Comparison of ENCODE assay signal across 8 cellular contexts in genomic region chr22:43955040-43955882, GRCh38. TPM values are rescaled to one million over a fixed set of nuclear protein-coding genes. Genes with fewer than 3 reads are reported as not detected.
DNase-seq lines count a peak whose midpoint lies in the region; ATAC-seq and TF ChIP-seq lines count a peak whose summit lies in the region.

Gene SAMM50 (plus strand): TSS chr22:43955442. CDS start chr22:43955578, 136 bp downstream.

- TF ChIP-seq CTCF in liver (IDR thresholded peaks at IDR 0.05; ENCODE audit: low read depth, low read length, missing input control): no peak

- DNase-seq in GM19240 (ENCODE audit: insufficient read length, low spot score) (peak; percentile 90), NCI-H748 (lab: John Stamatoyannopoulos, UW; ENCODE audit: unreplicated experiment) (peak; percentile 91), dermis microvascular lymphatic vessel endothelial cell (ENCODE audit: low read depth in 2 of 2) (peak; percentile 81 to 95)
- peak; percentile 91 to 92 for DNase-seq in activated CD4-positive, alpha-beta T cell treated with anti-CD3 and anti-CD28 coated beads, Interleukin-2, amount 50 U/mL, for 48 hours
- peak; percentile 92 for DNase-seq in stimulated activated CD4-positive, alpha-beta T cell treated with anti-CD3 and anti-CD28 coated beads, Interleukin-4, amount 100 ng/mL, for 24 hours

- peak in 1 of 2 donors; percentile 29 for TF ChIP-seq RAD21 in liver (IDR thresholded peaks at IDR 0.05)

- H3K4me1 ChIP-seq in BLaER1 treated with 17β-estradiol and CSF1 and Interleukin-3, amounts not matched to agents 10 nM and 100 nM: peaks cover 22 to 31% (median 26%) of the 10 kb centered on the region in 10 experiments
- peaks cover 6 to 33% (median 22%) of the 10 kb centered on the region in 4 donors for H3K4me1 ChIP-seq in liver (ENCODE audit: control insufficient read depth in 4 of 4, insufficient read depth in 4 of 4, low read length in 3 of 4)

- no peaks in the 10 kb centered on the region; a peak in 1 of 22 replicates for H3K27me3 ChIP-seq in BLaER1 treated with 17β-estradiol and CSF1 and Interleukin-3, amounts not matched to agents 10 nM and 100 nM
- H3K27me3 ChIP-seq in liver (ENCODE audit: control insufficient read depth in 4 of 4, insufficient read depth in 4 of 4, low read length in 3 of 4): no peaks in the 10 kb centered on the region

- WGBS in liver: under 1% methylated on average over 74 of the region's 74 CpGs

- H3K9ac ChIP-seq in BLaER1 treated with 17β-estradiol and CSF1 and Interleukin-3, amounts not matched to agents 10 nM and 100 nM: peak within 1 kb of the TSS; percentile 80 to 88 (median 85)
- peak within 1 kb of the TSS; percentile 69 to 73 for H3K9ac ChIP-seq in liver (ENCODE audit: low read depth in 1 of 2, low read length in 2 of 2)

- peaks cover 0 to 17% (median 2%) of the 10 kb centered on the region in 11 experiments; a peak in 5 of 22 replicates for H3K36me3 ChIP-seq in BLaER1 treated with 17β-estradiol and CSF1 and Interleukin-3, amounts not matched to agents 10 nM and 100 nM
- H3K36me3 ChIP-seq in liver (ENCODE audit: control insufficient read depth in 4 of 4, insufficient read depth in 3 of 4, low read depth in 1 of 4, low read length in 3 of 4): no peaks in the 10 kb centered on the region

- H3K4me3 ChIP-seq in BLaER1 treated with 17β-estradiol and CSF1 and Interleukin-3, amounts not matched to agents 10 nM and 100 nM: peak within 1 kb of the TSS; percentile 66 to 97 (median 86)
- H3K4me3 ChIP-seq in liver (ENCODE audit: low read depth in 1 of 3, low read length in 3 of 3): peak within 1 kb of the TSS; percentile 76 to 97 (median 79)

- no peaks in the 10 kb centered on the region for H3K9me3 ChIP-seq in BLaER1 treated with 17β-estradiol and CSF1 and Interleukin-3, amounts not matched to agents 10 nM and 100 nM (replicated peaks in 1 of 11)
- H3K9me3 ChIP-seq in liver (ENCODE audit: control insufficient read depth in 4 of 4, low read length in 3 of 4): no peaks in the 10 kb centered on the region

- H3K4me2 ChIP-seq in BLaER1 treated with 17β-estradiol and CSF1 and Interleukin-3, amounts not matched to agents 10 nM and 100 nM: peak within 1 kb of the TSS; percentile 87 to 98 (median 92)

- H4K20me1 ChIP-seq in BLaER1 treated with 17β-estradiol and CSF1 and Interleukin-3, amounts not matched to agents 10 nM and 100 nM: peaks cover 0 to 35% (median 15%) of the 10 kb centered on the region in 11 experiments; a peak in 15 of 22 replicates

- peak within 1 kb of the TSS; percentile 58 to 92 (median 80); a peak in 21 of 22 replicates for H3K27ac ChIP-seq in BLaER1 treated with 17β-estradiol and CSF1 and Interleukin-3, amounts not matched to agents 10 nM and 100 nM
- peak within 1 kb of the TSS; percentile 67 to 87 for H3K27ac ChIP-seq in liver (ENCODE audit: low read depth in 1 of 2, low read length in 2 of 2)

- ATAC-seq in HG03469 (IDR thresholded peaks at IDR 0.05; ENCODE audit: unreplicated experiment): peak; percentile 61

TF ChIP-seq in liver, 16 proteins besides CTCF, POLR2A, EP300 and RAD21:
- TF ChIP-seq HNF4A (conservative IDR thresholded peaks at IDR 0.05) (peak; percentile 33 to 35), REST (IDR thresholded peaks at IDR 0.05) (peak; percentile 70), FOXA1 (IDR thresholded peaks at IDR 0.05) (no peak), ZBTB33 (IDR thresholded peaks at IDR 0.05) (no peak), GABPA (IDR thresholded peaks at IDR 0.05 in 1 of 2, conservative IDR thresholded peaks at IDR 0.05 in 1 of 2) (peak in 1 of 2 donors; percentile 93), FOXA2 (IDR thresholded peaks at IDR 0.05) (no peak), SP1 (IDR thresholded peaks at IDR 0.05) (peak; percentile 67), ATF3 (IDR thresholded peaks at IDR 0.05) (no peak), MAX (IDR thresholded peaks at IDR 0.05) (peak; percentile 45), NR2F2 (IDR thresholded peaks at IDR 0.05) (peak; percentile 34), TAF1 (conservative IDR thresholded peaks at IDR 0.05) (peak; percentile 84), JUND (IDR thresholded peaks at IDR 0.05) (no peak), YY1 (IDR thresholded peaks at IDR 0.05) (peak; percentile 98), RXRA (IDR thresholded peaks at IDR 0.05) (peak; percentile 52 to 66), EGR1 (IDR thresholded peaks at IDR 0.05; ENCODE audit: low read depth in 2 of 2) (no peak), HNF4G (IDR thresholded peaks at IDR 0.05) (no peak)

RNA-seq across cellular contexts. Expression of gene SAMM50, which starts in this region (rescaled TPM):
- 43.9 and 44.3 TPM in 2 replicates for total RNA-seq in dermis microvascular lymphatic vessel endothelial cell
- 10 to 100 TPM; 28.4 to 30.1 TPM for total RNA-seq in liver
- polyA plus RNA-seq in liver: 10 to 100 TPM; 19.2 to 23.6 TPM

Comparison
In these comparisons a context has a peak if more than half of its experiments do, and no peak if none do; other contexts are left out.
1. Peak in every context shown above with its lines: DNase-seq, ATAC-seq, H3K4me3 ChIP-seq and H3K27ac ChIP-seq.